Comparison of ENCODE assay signal across 6 cellular contexts in genomic region chr7:151008511-151009323, GRCh38. TPM values are rescaled to one million over a fixed set of nuclear protein-coding genes. Genes with fewer than 3 reads are reported as not detected.
DNase-seq lines count a peak whose midpoint lies in the region; ATAC-seq, FAIRE-seq and TF ChIP-seq lines count a peak whose summit lies in the region.

No MANE protein-coding gene starts in this region.

- H3K4me1 ChIP-seq in keratinocyte (ENCODE audit: control insufficient read depth, extremely low read depth, insufficient read depth, low read length) = peaks cover 9% of the 10 kb centered on the region

- DNase-seq in GF-D8 (lab: John Stamatoyannopoulos, UW) = peak; percentile 66
- DNase-seq in HT-29 (ENCODE audit: low spot score) = peak; percentile 93
- peak; percentile 77 for DNase-seq in activated T-cell treated with anti-CD3 and anti-CD28 coated beads, Interleukin-2, amount 50 U/mL, for 4 hours
- no peak for DNase-seq in keratinocyte (ENCODE audit: low read depth, low spot score)
- peak; percentile 67 to 75 for DNase-seq in stimulated activated CD8-positive, alpha-beta memory T cell treated with anti-CD3 and anti-CD28 coated beads, Interleukin-7, amount 100 ng/mL, for 48 hours (ENCODE audit: extremely low read depth in 1 of 2, low read depth in 1 of 2)
- no peak for DNase-seq in NCI-H446 treated with DMSO at 0.1 percent for 48 hours (lab: John Stamatoyannopoulos, UW)

- no peak for FAIRE-seq in keratinocyte (lab: Jason Lieb, UNC)

- dilution Hi-C loops in keratinocyte (cut with MboI; ENCODE audit: extremely low pct_ligation_motif_present, low sequenced_read_pairs) = no loop called here

- H3K27me3 Mint-ChIP-seq in activated T-cell treated with anti-CD3 and anti-CD28 coated beads, Interleukin-2, amount 50 U/mL, for 4 hours (ENCODE audit: low read depth) = no peaks in the 10 kb centered on the region

- peak overlapping the region; percentile 33 for H3K9ac ChIP-seq in keratinocyte (ENCODE audit: control insufficient read depth, extremely low read depth, insufficient read depth, low read length)

- TF ChIP-seq CTCF in keratinocyte (optimal IDR thresholded peaks at IDR 0.05 in 1 of 3, IDR thresholded peaks at IDR 0.05 in 1 of 3, conservative IDR thresholded peaks at IDR 0.05 in 1 of 3; ENCODE audit: extremely low read depth in 1 of 3, insufficient read depth in 2 of 3, low read length in 3 of 3) = peak; percentile 63 to 93 (median 79)

- peak overlapping the region; percentile 60 for H3K4me2 ChIP-seq in keratinocyte (ENCODE audit: control insufficient read depth, extremely low read depth, insufficient read depth, low read depth, low read length)

- no peaks in the 10 kb centered on the region for H3K79me2 ChIP-seq in keratinocyte (ENCODE audit: control insufficient read depth, insufficient read depth, low read length)

- peak overlapping the region; percentile 79 for H3K4me3 Mint-ChIP-seq in activated T-cell treated with anti-CD3 and anti-CD28 coated beads, Interleukin-2, amount 50 U/mL, for 4 hours

- peak; percentile 77 for ATAC-seq in activated T-cell treated with anti-CD3 and anti-CD28 coated beads, Interleukin-2, amount 50 U/mL, for 4 hours

- H3K27ac ChIP-seq in keratinocyte (ENCODE audit: control insufficient read depth, insufficient read depth, low read length) = no peak overlapping the region

- H4K20me1 ChIP-seq in keratinocyte (ENCODE audit: control insufficient read depth, extremely low read depth, insufficient read depth, low read length) = no peaks in the 10 kb centered on the region

- H3K4me1 Mint-ChIP-seq in activated T-cell treated with anti-CD3 and anti-CD28 coated beads, Interleukin-2, amount 50 U/mL, for 4 hours (ENCODE audit: low read depth) = peaks cover 51% of the 10 kb centered on the region

- H3K9me3 ChIP-seq in keratinocyte (ENCODE audit: control insufficient read depth, low read depth, low read length) = no peaks in the 10 kb centered on the region

- H3K4me3 ChIP-seq in keratinocyte (ENCODE audit: control insufficient read depth in 2 of 3, extremely low read depth in 1 of 3, insufficient read depth in 2 of 3, low read depth in 1 of 3, low read length in 3 of 3) = peak overlapping the region in 1 of 3 experiments; percentile 59

- H3K27me3 ChIP-seq in keratinocyte (ENCODE audit: control insufficient read depth, extremely low read depth, insufficient read depth, low read length) = peaks cover 35% of the 10 kb centered on the region

- no peaks in the 10 kb centered on the region for H3K9me3 Mint-ChIP-seq in activated T-cell treated with anti-CD3 and anti-CD28 coated beads, Interleukin-2, amount 50 U/mL, for 4 hours

- peaks cover 2% of the 10 kb centered on the region for H3K36me3 Mint-ChIP-seq in activated T-cell treated with anti-CD3 and anti-CD28 coated beads, Interleukin-2, amount 50 U/mL, for 4 hours (ENCODE audit: insufficient read depth)

- H2AFZ ChIP-seq in keratinocyte (ENCODE audit: control insufficient read depth, low read length) = peak overlapping the region; percentile 62

- no peaks in the 10 kb centered on the region for H3K36me3 ChIP-seq in keratinocyte (ENCODE audit: control insufficient read depth in 2 of 2, extremely low read depth in 1 of 2, insufficient read depth in 2 of 2, low read length in 2 of 2)

- H3K9me1 ChIP-seq in keratinocyte (ENCODE audit: control insufficient read depth, extremely low read depth, insufficient read depth, low read length) = no peaks in the 10 kb centered on the region

RNA-seq across cellular contexts. Expression of gene ATG9B, which starts 15.6 kb away (rescaled TPM):
- total RNA-seq in HT-29 (2014; rRNA removed; shearing (Covaris generic)) = 0.47 and 1.0 TPM in 2 replicates
- 1 to 10 TPM; 5.8 to 7.3 (median 6.7) TPM for total RNA-seq in activated T-cell treated with anti-CD3 and anti-CD28 coated beads, Interleukin-2, amount 50 U/mL, for 4 hours
- 0.12 to 0.21 TPM (median 0.19 TPM) in 3 replicates for polyA plus RNA-seq in keratinocyte
- 3.7 TPM for polyA plus RNA-seq in keratinocyte (2011; ENCODE audit: low read depth)
- not detected in 2 replicates for polyA plus RNA-seq in keratinocyte (2011; cell fraction: cytosol; rRNA removed)
- polyA plus RNA-seq in keratinocyte (2011; cell fraction: nucleus; rRNA removed) = 3.6 TPM in 2 replicates
- polyA plus RNA-seq in keratinocyte (2012; ENCODE audit: low replicate concordance) = 0.31 and 7.2 TPM in 2 replicates
- 0.07 to 0.33 TPM (median 0.16 TPM) in 3 replicates for polyA minus RNA-seq in keratinocyte
- not detected for polyA minus RNA-seq in keratinocyte (2011; cell fraction: cytosol; rRNA and poly(A)+ RNA removed)
- 0.39 and 1.5 TPM in 2 replicates for polyA minus RNA-seq in keratinocyte (2011; cell fraction: nucleus; rRNA and poly(A)+ RNA removed)

RNA-seq across cellular contexts. Expression of gene NOS3, which starts 17.9 kb away (rescaled TPM):
- 6.7 and 13.0 TPM in 2 replicates for total RNA-seq in HT-29 (2014; rRNA removed; shearing (Covaris generic))
- 1 to 10 TPM; 5.3 to 9.2 (median 8.2) TPM for total RNA-seq in activated T-cell treated with anti-CD3 and anti-CD28 coated beads, Interleukin-2, amount 50 U/mL, for 4 hours
- 0.77 to 1.2 TPM (median 0.95 TPM) in 3 replicates for polyA plus RNA-seq in keratinocyte
- polyA plus RNA-seq in keratinocyte (2011; ENCODE audit: low read depth) = 0.56 TPM
- 0.29 and 2.5 TPM in 2 replicates for polyA plus RNA-seq in keratinocyte (2011; cell fraction: cytosol; rRNA removed)
- polyA plus RNA-seq in keratinocyte (2011; cell fraction: nucleus; rRNA removed) = 0.25 and 0.93 TPM in 2 replicates
- 0.69 and 2.3 TPM in 2 replicates for polyA plus RNA-seq in keratinocyte (2012; ENCODE audit: low replicate concordance)
- polyA minus RNA-seq in keratinocyte = 0.30 to 1.0 TPM (median 0.86 TPM) in 3 replicates
- 4.2 TPM for polyA minus RNA-seq in keratinocyte (2011; cell fraction: cytosol; rRNA and poly(A)+ RNA removed)
- polyA minus RNA-seq in keratinocyte (2011; cell fraction: nucleus; rRNA and poly(A)+ RNA removed) = 0.84 TPM in 1 of 2 replicates, not detected in the other

RNA-seq across cellular contexts. Expression of gene ABCB8, which starts 19.5 kb away (rescaled TPM):
- 81.6 and 97.8 TPM in 2 replicates for total RNA-seq in HT-29 (2014; rRNA removed; shearing (Covaris generic))
- total RNA-seq in activated T-cell treated with anti-CD3 and anti-CD28 coated beads, Interleukin-2, amount 50 U/mL, for 4 hours = 10 to 100 TPM; 48.1 to 54.6 (median 48.5) TPM
- 15.5 to 25.2 TPM (median 24.6 TPM) in 3 replicates for polyA plus RNA-seq in keratinocyte
- polyA plus RNA-seq in keratinocyte (2011; ENCODE audit: low read depth) = 10.5 TPM
- polyA plus RNA-seq in keratinocyte (2011; cell fraction: cytosol; rRNA removed) = 8.6 and 14.7 TPM in 2 replicates
- 63.6 and 85.0 TPM in 2 replicates for polyA plus RNA-seq in keratinocyte (2011; cell fraction: nucleus; rRNA removed)
- 15.1 and 33.6 TPM in 2 replicates for polyA plus RNA-seq in keratinocyte (2012; ENCODE audit: low replicate concordance)
- 32.7 to 66.4 TPM (median 43.0 TPM) in 3 replicates for polyA minus RNA-seq in keratinocyte
- polyA minus RNA-seq in keratinocyte (2011; cell fraction: cytosol; rRNA and poly(A)+ RNA removed) = 34.1 TPM
- polyA minus RNA-seq in keratinocyte (2011; cell fraction: nucleus; rRNA and poly(A)+ RNA removed) = 80.3 and 82.8 TPM in 2 replicates

RNA-seq across cellular contexts. Expression of gene KCNH2, which starts 30.6 kb away (rescaled TPM):
- total RNA-seq in HT-29 (2014; rRNA removed; shearing (Covaris generic)) = 2.2 and 2.8 TPM in 2 replicates
- total RNA-seq in activated T-cell treated with anti-CD3 and anti-CD28 coated beads, Interleukin-2, amount 50 U/mL, for 4 hours = under 1 TPM; 0.49 to 0.71 (median 0.66) TPM
- polyA plus RNA-seq in keratinocyte = 0.03 TPM in 1 of 3 replicates, not detected in the others
- not detected for polyA plus RNA-seq in keratinocyte (2011; ENCODE audit: low read depth)
- not detected in 2 replicates for polyA plus RNA-seq in keratinocyte (2011; cell fraction: cytosol; rRNA removed)
- not detected in 2 replicates for polyA plus RNA-seq in keratinocyte (2011; cell fraction: nucleus; rRNA removed)
- polyA plus RNA-seq in keratinocyte (2012; ENCODE audit: low replicate concordance) = not detected in 2 replicates
- polyA minus RNA-seq in keratinocyte = 0.06 to 0.10 TPM in 2 of 3 replicates, not detected in the other
- not detected for polyA minus RNA-seq in keratinocyte (2011; cell fraction: cytosol; rRNA and poly(A)+ RNA removed)
- not detected in 2 replicates for polyA minus RNA-seq in keratinocyte (2011; cell fraction: nucleus; rRNA and poly(A)+ RNA removed)

RNA-seq across cellular contexts. Expression of gene ASIC3, which starts 39.6 kb away (rescaled TPM):
- total RNA-seq in HT-29 (2014; rRNA removed; shearing (Covaris generic)) = 1.5 and 2.2 TPM in 2 replicates
- 1 to 10 TPM; 2.4 to 3.4 (median 3.3) TPM for total RNA-seq in activated T-cell treated with anti-CD3 and anti-CD28 coated beads, Interleukin-2, amount 50 U/mL, for 4 hours
- 0.24 to 0.97 TPM (median 0.35 TPM) in 3 replicates for polyA plus RNA-seq in keratinocyte
- 0.69 TPM for polyA plus RNA-seq in keratinocyte (2011; ENCODE audit: low read depth)
- 0.29 and 0.60 TPM in 2 replicates for polyA plus RNA-seq in keratinocyte (2011; cell fraction: cytosol; rRNA removed)
- polyA plus RNA-seq in keratinocyte (2011; cell fraction: nucleus; rRNA removed) = 6.0 and 9.8 TPM in 2 replicates
- polyA plus RNA-seq in keratinocyte (2012; ENCODE audit: low replicate concordance) = 0.92 and 4.3 TPM in 2 replicates
- 0.79 to 1.2 TPM in 2 of 3 replicates, not detected in the other for polyA minus RNA-seq in keratinocyte
- not detected for polyA minus RNA-seq in keratinocyte (2011; cell fraction: cytosol; rRNA and poly(A)+ RNA removed)
- polyA minus RNA-seq in keratinocyte (2011; cell fraction: nucleus; rRNA and poly(A)+ RNA removed) = 2.3 and 4.3 TPM in 2 replicates

Comparison
In these comparisons a context has a peak if more than half of its experiments do, and no peak if none do; other contexts are left out.
1. DNase-seq: peak in GF-D8 (single experiment), HT-29 (single experiment), activated T-cell treated with anti-CD3 and anti-CD28 coated beads, Interleukin-2, amount 50 U/mL, for 4 hours (single experiment) and stimulated activated CD8-positive, alpha-beta memory T cell treated with anti-CD3 and anti-CD28 coated beads, Interleukin-7, amount 100 ng/mL, for 48 hours (2 of 2); none in keratinocyte (single experiment) and NCI-H446 treated with DMSO at 0.1 percent for 48 hours (single experiment).